8 cellular contexts compared by ENCODE assay signal in genomic region chr19:39052243-39052746, GRCh38. TPM values are rescaled to one million over a fixed set of nuclear protein-coding genes. Genes with fewer than 3 reads are reported as not detected.
DNase-seq lines count a peak whose midpoint lies in the region; ATAC-seq, FAIRE-seq and TF ChIP-seq lines count a peak whose summit lies in the region.

No MANE protein-coding gene starts in this region.

- peak in 3 of 4 experiments; percentile 23 to 74 (median 40) for TF ChIP-seq CTCF in gastroesophageal sphincter (IDR thresholded peaks at IDR 0.05)
- TF ChIP-seq CTCF in pancreas (IDR thresholded peaks at IDR 0.05) = peak; percentile 62 to 75 (median 72)
- TF ChIP-seq CTCF in tibial artery (IDR thresholded peaks at IDR 0.05) = peak; percentile 54 to 71

- H3K36me3 ChIP-seq in gastroesophageal sphincter (no peaks in the 10 kb centered on the region), pancreas (no peaks in the 10 kb centered on the region), tibial artery (no peaks in the 10 kb centered on the region)

- no peak overlapping the region for H3K4me3 ChIP-seq in gastroesophageal sphincter
- H3K4me3 ChIP-seq in pancreas = no peak overlapping the region
- no peak overlapping the region for H3K4me3 ChIP-seq in tibial artery

- no peak for ATAC-seq in gastroesophageal sphincter
- peak in 3 of 4 donors; percentile 67 to 79 (median 70) for ATAC-seq in pancreas

- FAIRE-seq in pancreas (lab: Jason Lieb, UNC) = no peak

- H3K9me3 ChIP-seq in gastroesophageal sphincter = peaks cover 0 to 8% (median 0%) of the 10 kb centered on the region in 3 donors
- H3K9me3 ChIP-seq in pancreas = no peaks in the 10 kb centered on the region
- peaks cover 0 to 7% (median 5%) of the 10 kb centered on the region in 3 donors for H3K9me3 ChIP-seq in tibial artery

- TF ChIP-seq POLR2A in gastroesophageal sphincter (IDR thresholded peaks at IDR 0.05) = no peak

- no peak for TF ChIP-seq EP300 in gastroesophageal sphincter (IDR thresholded peaks at IDR 0.05)

- DNase-seq in NOMO-1 treated with DMSO at 0.1 percent for 48 hours (lab: John Stamatoyannopoulos, UW; ENCODE audit: unreplicated experiment) (peak; percentile 13), NOMO-1 treated with dmso at 0.1 percent for 144 hours (lab: John Stamatoyannopoulos, UW; ENCODE audit: unreplicated experiment) (no peak), RPMI7951 (ENCODE audit: low read depth) (peak; percentile 52), pancreas (peak; percentile 27 to 85 (median 66)), tibial artery (peak in 1 of 2 donors; percentile 33), NCI-H774 (lab: John Stamatoyannopoulos, UW) (no peak)
- DNase-seq in activated T-helper 9 cell treated with anti-CD3 and anti-CD28 coated beads, Interleukin-2, amount 50 U/mL, for 16 hours (ENCODE audit: low read depth) = peak; percentile 62

- WGBS in gastroesophageal sphincter (ENCODE audit: low coverage in 1 of 2), 2 donors = 3 to 34% methylated on average over 5 of the region's 10 CpGs
- WGBS in pancreas, 2 donors = 24 to 27% methylated on average over 10 of the region's 10 CpGs

- H3K27me3 ChIP-seq in gastroesophageal sphincter = peaks cover 21% of the 10 kb centered on the region
- no peaks in the 10 kb centered on the region for H3K27me3 ChIP-seq in pancreas
- peaks cover 0 to 7% of the 10 kb centered on the region in 2 donors for H3K27me3 ChIP-seq in tibial artery

- H3K4me1 ChIP-seq in gastroesophageal sphincter (no peaks in the 10 kb centered on the region), pancreas (no peaks in the 10 kb centered on the region), tibial artery (no peaks in the 10 kb centered on the region)

- intact Hi-C loops in pancreas (cut with DNase I) (no loop called here), tibial artery (cut with DNase I; ENCODE audit: low total_unique reads) (no loop called here)

- H3K27ac ChIP-seq in gastroesophageal sphincter (no peak overlapping the region), pancreas (no peak overlapping the region), tibial artery (no peak overlapping the region)

RNA-seq across cellular contexts. Expression of gene FBXO27, which starts 19.9 kb away (rescaled TPM):
- 0.10 TPM in 1 of 2 replicates, not detected in the other for total RNA-seq in RPMI7951 (2014; rRNA removed; shearing (Covaris generic))
- 1 to 10 TPM; 3.0 to 9.7 (median 3.8) TPM for total RNA-seq in gastroesophageal sphincter
- 1 to 10 TPM; 2.2 to 5.5 (median 4.3) TPM for total RNA-seq in pancreas
- 1 to 10 TPM; 1.0 to 2.6 TPM for polyA plus RNA-seq in pancreas

RNA-seq across cellular contexts. Expression of gene ACP7, which starts 31.9 kb away (rescaled TPM):
- total RNA-seq in RPMI7951 (2014; rRNA removed; shearing (Covaris generic)) = 0.10 TPM in 1 of 2 replicates, not detected in the other
- under 1 TPM in 1 of 4 donors, not detected in 3; 0.08 TPM for total RNA-seq in gastroesophageal sphincter
- under 1 TPM in 1 of 6 donors, not detected in 5; 0.09 TPM for total RNA-seq in pancreas
- polyA plus RNA-seq in pancreas = under 1 TPM; 0.11 to 0.42 TPM

Comparison
In these comparisons a context has a peak if more than half of its experiments do, and no peak if none do; other contexts are left out.
1. DNase-seq: peak in NOMO-1 treated with DMSO at 0.1 percent for 48 hours (single experiment), RPMI7951 (single experiment), activated T-helper 9 cell treated with anti-CD3 and anti-CD28 coated beads, Interleukin-2, amount 50 U/mL, for 16 hours (single experiment) and pancreas (6 of 6); none in NOMO-1 treated with dmso at 0.1 percent for 144 hours (single experiment) and NCI-H774 (single experiment).
2. Peak in every context shown above with its lines, with median percentiles within 50 percentile points of each other: CTCF ChIP-seq.